Comparison of ENCODE assay signal across 11 cellular contexts in genomic region chr1:202162418-202163280, GRCh38. TPM values are rescaled to one million over a fixed set of nuclear protein-coding genes. Genes with fewer than 3 reads are reported as not detected.
DNase-seq lines count a peak whose midpoint lies in the region; ATAC-seq, FAIRE-seq and TF ChIP-seq lines count a peak whose summit lies in the region.
"Had no signal": no experiment of that assay in that cellular context is flagged by ENCODE, and none has a peak within 500 bp of the region (broad histone marks: within the 10 kb centered on the region; RNA-seq: fewer than 3 reads in every experiment).

No MANE protein-coding gene starts in this region.

- BruUV-seq in mammary epithelial cell (replicated peaks; lab: Mats Ljungman, UMichigan), result no TSS peak

- H3K27me3 Mint-ChIP-seq in activated CD4-positive, alpha-beta T cell treated with anti-CD3 and anti-CD28 coated beads, Interleukin-2, amount 10 ng/mL, durations not matched to agents 7 days and 5 days, result no peaks in the 10 kb centered on the region

- POLR2A ChIA-PET in activated CD4-positive, alpha-beta T cell treated with anti-CD3 and anti-CD28 coated beads, Interleukin-2, amount 10 ng/mL, durations not matched to agents 7 days and 5 days (lab: Charles Lee), result no interaction called here

- H3K4me1 Mint-ChIP-seq in activated CD4-positive, alpha-beta T cell treated with anti-CD3 and anti-CD28 coated beads, Interleukin-2, amount 10 ng/mL, durations not matched to agents 7 days and 5 days, result peaks cover 85% of the 10 kb centered on the region

- peak; percentile 75 for DNase-seq in activated effector memory CD4-positive, alpha-beta T cell treated with anti-CD3 and anti-CD28 coated beads, Interleukin-2, amount 50 U/mL, for 16 hours
- DNase-seq in activated effector memory CD4-positive, alpha-beta T cell treated with Interleukin-2 at 50 U/mL for 16 hours, result no peak
- no peak for DNase-seq in activated CD4-positive, alpha-beta T cell treated with anti-CD3 and anti-CD28 coated beads, Interleukin-2, amount 10 ng/mL, durations not matched to agents 7 days and 5 days
- DNase-seq in left kidney (ENCODE audit: low read depth, low spot score) (peak; percentile 46), upper lobe of left lung (peak in 1 of 2 donors; percentile 36), urothelium cell line (ENCODE audit: low spot score) (no peak), NCI-H510A treated with DMSO at 0.1 percent for 48 hours (lab: John Stamatoyannopoulos, UW) (no peak), mammary epithelial cell (no peak)
- DNase-seq: NCI-H187 treated with DMSO at 0.1 percent for 48 hours, psoas muscle, Right ventricle myocardium superior had no signal

- no peaks in the 10 kb centered on the region for H3K79me2 ChIP-seq in mammary epithelial cell (ENCODE audit: insufficient read depth, low read length)

- TF ChIP-seq POLR2A in upper lobe of left lung (IDR thresholded peaks at IDR 0.05), result no peak

- WGBS in upper lobe of left lung, 2 donors, result 47 to 70% methylated on average over 9 to 15 of the region's 15 CpGs
- 91% methylated on average over 12 of the region's 15 CpGs for WGBS in mammary epithelial cell (ENCODE audit: low coverage, missing lambda C conversion rate)

- H3K27ac ChIP-seq in upper lobe of left lung (peak overlapping the region in 3 of 4 donors; percentile 73 to 93 (median 89)), mammary epithelial cell (ENCODE audit: insufficient read depth, low read depth, low read length) (no peak overlapping the region)
- H3K27ac ChIP-seq: psoas muscle had no signal

- H3K36me3 ChIP-seq in upper lobe of left lung, result no peaks in the 10 kb centered on the region
- no peaks in the 10 kb centered on the region for H3K36me3 ChIP-seq in mammary epithelial cell (ENCODE audit: insufficient read depth, low read length)

- CTCF ChIA-PET in activated CD4-positive, alpha-beta T cell treated with anti-CD3 and anti-CD28 coated beads, Interleukin-2, amount 10 ng/mL, durations not matched to agents 7 days and 5 days (lab: Charles Lee), result interaction anchor here (0.6 to 4.0 kb wide), 9 partner anchors 8 to 1591 kb away, joined by 3 to 35 read pairs (median 5); partner anchors contain the start of genes ARL8A and LGR6
- CTCF ChIA-PET in mammary epithelial cell (lab: Charles Lee; ENCODE audit: low non-redundant PET), result interaction anchor here (0.6 kb wide), 1 partner anchor 297 kb away, joined by 9 read pairs; no protein-coding TSS in a partner anchor

- H3K4me1 ChIP-seq in upper lobe of left lung (peaks cover 0 to 34% (median 27%) of the 10 kb centered on the region in 4 donors), mammary epithelial cell (ENCODE audit: insufficient read depth, low read length) (peaks cover 7% of the 10 kb centered on the region)
- H3K4me1 ChIP-seq: psoas muscle had no signal

- dilution Hi-C loops in mammary epithelial cell (cut with HindIII; ENCODE audit: low sequenced_read_pairs), result loop anchor here (5.0 kb wide), 1 partner anchor 65 kb away; no protein-coding TSS in a partner anchor

- TF ChIP-seq EP300 in upper lobe of left lung (IDR thresholded peaks at IDR 0.05), result no peak

- FAIRE-seq in urothelium cell line (lab: Jason Lieb, UNC), result no peak

- in situ Hi-C loops in mammary epithelial cell (cut with MboI; ENCODE audit: low sequenced_read_pairs in 2 of 2), result no loop called here

- H3K4me2 ChIP-seq in mammary epithelial cell (ENCODE audit: insufficient read depth, low read depth, low read length), result no peak overlapping the region

- H3K4me3 ChIP-seq in upper lobe of left lung (no peak overlapping the region), mammary epithelial cell (replicated peaks in 1 of 3; ENCODE audit: insufficient read depth in 1 of 3, low read depth in 2 of 3, low read length in 3 of 3) (no peak overlapping the region)
- H3K4me3 ChIP-seq: psoas muscle had no signal

- TF ChIP-seq CTCF in upper lobe of left lung (IDR thresholded peaks at IDR 0.05) (no peak), mammary epithelial cell (conservative IDR thresholded peaks at IDR 0.05 in 1 of 2, IDR thresholded peaks at IDR 0.05 in 1 of 2; ENCODE audit: extremely low read depth in 1 of 2, insufficient read depth in 1 of 2, low read depth in 1 of 2, low read length in 2 of 2) (no peak)

- no peaks in the 10 kb centered on the region for H3K9me3 Mint-ChIP-seq in activated CD4-positive, alpha-beta T cell treated with anti-CD3 and anti-CD28 coated beads, Interleukin-2, amount 10 ng/mL, durations not matched to agents 7 days and 5 days

- peak overlapping the region; percentile 95 for H3K4me3 Mint-ChIP-seq in activated CD4-positive, alpha-beta T cell treated with anti-CD3 and anti-CD28 coated beads, Interleukin-2, amount 10 ng/mL, durations not matched to agents 7 days and 5 days

- intact Hi-C loops in mammary epithelial cell (cut with micrococcal nuclease), result no loop called here

- H3K9me3 ChIP-seq in upper lobe of left lung (no peaks in the 10 kb centered on the region), mammary epithelial cell (replicated peaks; ENCODE audit: insufficient read depth, low read length) (no peaks in the 10 kb centered on the region)
- H3K9me3 ChIP-seq: psoas muscle had no signal

- ATAC-seq in upper lobe of left lung (ENCODE audit: low FRiP score in 2 of 2), result no peak

- no peaks in the 10 kb centered on the region for H3K27me3 ChIP-seq in upper lobe of left lung
- H3K27me3 ChIP-seq in mammary epithelial cell (ENCODE audit: insufficient read depth, low read length), result no peaks in the 10 kb centered on the region

- no peak overlapping the region for H2AFZ ChIP-seq in mammary epithelial cell (ENCODE audit: low read depth, low read length)

- H3K9ac ChIP-seq in mammary epithelial cell (ENCODE audit: insufficient read depth, low read length), result no peak overlapping the region

- peaks cover 27% of the 10 kb centered on the region for H3K36me3 Mint-ChIP-seq in activated CD4-positive, alpha-beta T cell treated with anti-CD3 and anti-CD28 coated beads, Interleukin-2, amount 10 ng/mL, durations not matched to agents 7 days and 5 days (ENCODE audit: low read depth)

- no peaks in the 10 kb centered on the region for H4K20me1 ChIP-seq in mammary epithelial cell (ENCODE audit: insufficient read depth, low read length)

- H3K27ac Mint-ChIP-seq in activated CD4-positive, alpha-beta T cell treated with anti-CD3 and anti-CD28 coated beads, Interleukin-2, amount 10 ng/mL, durations not matched to agents 7 days and 5 days, result peak overlapping the region; percentile 97

RNA-seq across cellular contexts. Expression of gene PTPN7, which starts 2.2 kb away (rescaled TPM):
- total RNA-seq in activated CD4-positive, alpha-beta T cell treated with anti-CD3 and anti-CD28 coated beads, Interleukin-2, amount 10 ng/mL, durations not matched to agents 7 days and 5 days, result 100 to 1,000 TPM; 183 to 188 TPM
- total RNA-seq in upper lobe of left lung, result 1 to 10 TPM; 4.6 to 9.3 (median 7.7) TPM
- total RNA-seq in mammary epithelial cell, result not detected
- polyA plus RNA-seq in mammary epithelial cell, result 0.03 TPM
- not detected for polyA minus RNA-seq in mammary epithelial cell

RNA-seq across cellular contexts. Expression of gene ARL8A, which starts 18.1 kb away (rescaled TPM):
- total RNA-seq in activated CD4-positive, alpha-beta T cell treated with anti-CD3 and anti-CD28 coated beads, Interleukin-2, amount 10 ng/mL, durations not matched to agents 7 days and 5 days, result 10 to 100 TPM; 51.6 to 53.8 TPM
- 10 to 100 TPM; 65.7 to 96.3 (median 88.4) TPM for total RNA-seq in upper lobe of left lung
- 10 to 100 TPM; 36.7 to 56.2 TPM for total RNA-seq in mammary epithelial cell
- polyA plus RNA-seq in mammary epithelial cell, result 33.9 TPM
- polyA minus RNA-seq in mammary epithelial cell, result 21.9 TPM

RNA-seq across cellular contexts. Expression of gene LGR6, which starts 30.9 kb away (rescaled TPM):
- not detected for total RNA-seq in activated CD4-positive, alpha-beta T cell treated with anti-CD3 and anti-CD28 coated beads, Interleukin-2, amount 10 ng/mL, durations not matched to agents 7 days and 5 days
- total RNA-seq in upper lobe of left lung (1 to 10 TPM in 3 of 6 donors, under 1 TPM in 3; 0.46 to 5.2 (median 1.1) TPM), mammary epithelial cell (under 1 TPM; 0.45 to 0.50 TPM)
- 0.15 TPM for polyA plus RNA-seq in mammary epithelial cell
- not detected for polyA minus RNA-seq in mammary epithelial cell

RNA-seq across cellular contexts. Expression of gene GPR37L1, which starts 39.9 kb away (rescaled TPM):
- not detected for total RNA-seq in activated CD4-positive, alpha-beta T cell treated with anti-CD3 and anti-CD28 coated beads, Interleukin-2, amount 10 ng/mL, durations not matched to agents 7 days and 5 days
- under 1 TPM in 3 of 6 donors, not detected in 3; under 0.01 to 0.07 (median 0.03) TPM for total RNA-seq in upper lobe of left lung
- not detected for total RNA-seq in mammary epithelial cell
- 0.02 TPM for polyA plus RNA-seq in mammary epithelial cell
- polyA minus RNA-seq in mammary epithelial cell, result not detected
- total RNA-seq: psoas muscle had no signal

Comparison
In these comparisons a context has a peak if more than half of its experiments do, and no peak if none do; other contexts are left out.
1. DNase-seq: peak in activated effector memory CD4-positive, alpha-beta T cell treated with anti-CD3 and anti-CD28 coated beads, Interleukin-2, amount 50 U/mL, for 16 hours (single experiment) and left kidney (single experiment); none in activated effector memory CD4-positive, alpha-beta T cell treated with Interleukin-2 at 50 U/mL for 16 hours (single experiment), activated CD4-positive, alpha-beta T cell treated with anti-CD3 and anti-CD28 coated beads, Interleukin-2, amount 10 ng/mL, durations not matched to agents 7 days and 5 days (single experiment), urothelium cell line (single experiment), NCI-H510A treated with DMSO at 0.1 percent for 48 hours (single experiment) and mammary epithelial cell (single experiment).
2. RNA of gene PTPN7, which starts 2.2 kb away (total RNA-seq): 183 to 188 TPM in activated CD4-positive, alpha-beta T cell treated with anti-CD3 and anti-CD28 coated beads, Interleukin-2, amount 10 ng/mL, durations not matched to agents 7 days and 5 days; 4.6 to 9.3 TPM in upper lobe of left lung and not detected in mammary epithelial cell; every median in the first group is over 10 times any median in the second.